8 cellular contexts compared by ENCODE assay signal in genomic region chr17:18568145-18568995, GRCh38.
DNase-seq lines count a peak whose midpoint lies in the region; ATAC-seq and TF ChIP-seq lines count a peak whose summit lies in the region.
"Not testable (repeated sequence)": the region's sequence is repeated elsewhere in the genome, so short reads cannot be mapped to it uniquely, and the experiment has no call there.

No MANE protein-coding gene starts in this region.

- not testable (repeated sequence) for H3K4ac ChIP-seq in H9 (ENCODE audit: low read depth, low read length)

- H2BK15ac ChIP-seq in H9 (ENCODE audit: low read depth, low read length) = not testable (repeated sequence)

- H3T11ph ChIP-seq in H9 (ENCODE audit: low read length) = not testable (repeated sequence)

- H3K4me1 Mint-ChIP-seq in H9 = peaks cover 41 to 44% of the 10 kb centered on the region in 2 experiments
- peaks cover 44% of the 10 kb centered on the region for H3K4me1 Mint-ChIP-seq in nephron progenitor cell

- not testable (repeated sequence) for H3K9ac ChIP-seq in H9 (ENCODE audit: extremely low read depth, insufficient read length, low read length); iPS-18a (ENCODE audit: low read length)

- DNase-seq in H9 (peak; percentile 51), NCI-H524 (lab: John Stamatoyannopoulos, UW) (peak; percentile 30 to 52), coronary artery (ENCODE audit: low spot score) (peak; percentile 26), Right ventricle myocardium inferior (ENCODE audit: missing footprints) (peak; percentile 34)
- not testable (repeated sequence) for DNase-seq in nephron progenitor cell, gastrocnemius medialis

- not testable (repeated sequence) for H2BK20ac ChIP-seq in H9 (ENCODE audit: low read depth, low read length, poor library complexity, severe bottlenecking)

- not testable (repeated sequence) for H3K27me3 Mint-ChIP-seq in H9 (ENCODE audit: low read depth); nephron progenitor cell (ENCODE audit: low read depth, poor library complexity)

- not testable (repeated sequence) for H4K20me1 ChIP-seq in H9 (ENCODE audit: control insufficient read depth, insufficient read depth, insufficient read length)

- H3K4me2 ChIP-seq in H9 (ENCODE audit: insufficient read depth, insufficient read length, low read length) = not testable (repeated sequence)

- not testable (repeated sequence) for H2AK5ac ChIP-seq in H9 (ENCODE audit: insufficient read length, low read length)

- peak overlapping the region; percentile 58 for H3K18ac ChIP-seq in H9 (ENCODE audit: insufficient read length, low read depth, low read length)

- H3K23ac ChIP-seq in H9 (ENCODE audit: insufficient read length, low read depth, low read length) = not testable (repeated sequence)

- H3K79me2 ChIP-seq in H9 (ENCODE audit: insufficient read depth, low read length) = not testable (repeated sequence)

- intact Hi-C loops in Right ventricle myocardium inferior (cut with DNase I); gastrocnemius medialis (cut with DNase I; ENCODE audit: low total_unique reads): not testable (repeated sequence)

- no CpG with 5 or more reads among the region's 17 CpGs for WGBS in H9 (ENCODE audit: extremely low coverage, insufficient read length, low lambda C conversion rate)

- not testable (repeated sequence) for H3K4me1 ChIP-seq in H9 (ENCODE audit: insufficient read depth, low read length)
- H3K4me1 ChIP-seq in iPS-18a (ENCODE audit: control insufficient read depth, low read depth, low read length) (peaks cover 15% of the 10 kb centered on the region), gastrocnemius medialis (peaks cover 17 to 25% of the 10 kb centered on the region in 2 donors)

- not testable (repeated sequence) for H3K9me3 Mint-ChIP-seq in H9
- H3K9me3 Mint-ChIP-seq in nephron progenitor cell = peaks cover 12% of the 10 kb centered on the region

- H3K79me1 ChIP-seq in H9 (ENCODE audit: insufficient read depth, low read depth, low read length, poor library complexity, severe bottlenecking) = not testable (repeated sequence)

- peak overlapping the region; percentile 28 for H3K27ac ChIP-seq in C4-2B
- not testable (repeated sequence) for H3K27ac ChIP-seq in H9 (ENCODE audit: insufficient read length, low read depth, low read length); coronary artery
- H3K27ac ChIP-seq in iPS-18a (ENCODE audit: low read length) = peak overlapping the region; percentile 45
- peak overlapping the region; percentile 51 to 85 (median 78) for H3K27ac ChIP-seq in gastrocnemius medialis

- H2BK5ac ChIP-seq in H9 (ENCODE audit: insufficient read length, low read length) = not testable (repeated sequence)

- H4K5ac ChIP-seq in H9 (ENCODE audit: insufficient read length, low read depth, low read length) = not testable (repeated sequence)

- not testable (repeated sequence) for H3K36me3 ChIP-seq in iPS-18a (ENCODE audit: control insufficient read depth, low read depth, low read length); gastrocnemius medialis

- H4K8ac ChIP-seq in H9 (replicated peaks; ENCODE audit: insufficient read length, low read depth, low read length) = not testable (repeated sequence)

- in situ Hi-C loops in gastrocnemius medialis (cut with MboI; ENCODE audit: low sequenced_read_pairs in 4 of 4) = not testable (repeated sequence)

- peak overlapping the region; percentile 22 to 37; a peak in 3 of 5 replicates for H3K4me3 Mint-ChIP-seq in H9
- H3K4me3 Mint-ChIP-seq in nephron progenitor cell = peak overlapping the region; percentile 54

- not testable (repeated sequence) for TF ChIP-seq CTCF in C4-2B (conservative IDR thresholded peaks at IDR 0.05); H9 (conservative IDR thresholded peaks at IDR 0.05); coronary artery (IDR thresholded peaks at IDR 0.05); nephron progenitor cell (IDR thresholded peaks at IDR 0.05)
- peak in 1 of 5 experiments; percentile 13 for TF ChIP-seq CTCF in gastrocnemius medialis (IDR thresholded peaks at IDR 0.05 in 4 of 5, conservative IDR thresholded peaks at IDR 0.05 in 1 of 5)

- not testable (repeated sequence) for H2AFZ ChIP-seq in H9 (ENCODE audit: low read length)

- H3K14ac ChIP-seq in H9 (ENCODE audit: insufficient read depth, low read length) = peak overlapping the region; percentile 82; the same call in 1 of the 2 replicates

- H3K36me3 Mint-ChIP-seq in H9 (ENCODE audit: insufficient read depth in 1 of 3, low read depth in 3 of 3) = peaks cover 0 to 10% (median 3%) of the 10 kb centered on the region in 3 experiments; a peak in 5 of 7 replicates
- not testable (repeated sequence) for H3K36me3 Mint-ChIP-seq in nephron progenitor cell (ENCODE audit: low read depth)

- H2BK12ac ChIP-seq in H9 (ENCODE audit: insufficient read length, low read depth, low read length) = not testable (repeated sequence)

- TF ChIP-seq POLR2A in gastrocnemius medialis (IDR thresholded peaks at IDR 0.05) = not testable (repeated sequence)

- peak; percentile 59 for ATAC-seq in Right ventricle myocardium inferior
- ATAC-seq in gastrocnemius medialis = peak; percentile 78 to 79

- H3K27ac Mint-ChIP-seq in H9 (peak overlapping the region; percentile 75 to 97 (median 84); a peak in 5 of 7 replicates), nephron progenitor cell (peak overlapping the region; percentile 95)

- not testable (repeated sequence) for H3K9me3 ChIP-seq in H9 (ENCODE audit: control insufficient read depth, low read depth, low read length); iPS-18a (ENCODE audit: control insufficient read depth, low read depth, low read length); gastrocnemius medialis

- H3K27me3 ChIP-seq in H9 (ENCODE audit: insufficient read depth, low read length); iPS-18a (ENCODE audit: control insufficient read depth, insufficient read depth, low read length); gastrocnemius medialis: not testable (repeated sequence)

- H3K56ac ChIP-seq in H9 (ENCODE audit: insufficient read length, low read depth, low read length) = not testable (repeated sequence)

- not testable (repeated sequence) for H4K91ac ChIP-seq in H9 (ENCODE audit: insufficient read length, low read depth, low read length)

- H3K23me2 ChIP-seq in H9 (ENCODE audit: insufficient read length, low read depth, low read length, poor library complexity, severe bottlenecking) = not testable (repeated sequence)

- H3K4me3 ChIP-seq in coronary artery; iPS-18a (ENCODE audit: low read length): not testable (repeated sequence)
- peak overlapping the region in 3 of 4 donors; percentile 35 to 38 (median 37) for H3K4me3 ChIP-seq in gastrocnemius medialis

- not testable (repeated sequence) for H2BK120ac ChIP-seq in H9 (ENCODE audit: low read depth, low read length, poor library complexity, severe bottlenecking)
